ENCODE assay signal across 8 cellular contexts in the genomic region with DNA sequence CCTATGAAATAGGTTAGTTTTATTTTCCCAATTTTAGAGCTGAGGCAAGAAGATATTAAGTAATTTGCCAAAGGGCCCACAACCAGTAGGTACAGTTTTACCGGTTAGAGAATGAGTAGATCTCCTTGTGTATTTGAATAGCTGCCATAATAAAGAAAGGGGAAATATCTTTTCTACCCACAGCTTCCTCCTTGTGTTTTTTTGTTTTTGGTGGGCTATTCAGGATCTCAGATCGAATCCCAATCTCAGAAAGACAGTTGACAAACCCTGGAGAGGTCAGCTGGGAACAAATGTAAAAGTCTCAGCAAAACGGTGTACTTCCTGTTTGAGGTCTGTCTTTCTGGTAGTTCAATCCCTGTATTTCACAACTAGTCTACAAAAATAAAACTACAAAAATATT. TPM values are rescaled to one million over a fixed set of nuclear protein-coding genes. Genes with fewer than 3 reads are reported as not detected.
DNase-seq lines count a peak whose midpoint lies in the region; ATAC-seq lines count a peak whose summit lies in the region.

No MANE protein-coding gene starts in this region.

- peaks cover 29% of the 10 kb centered on the region for H3K4me1 Mint-ChIP-seq in activated CD4-positive, alpha-beta T cell treated with anti-CD3 and anti-CD28 coated beads for 36 hours
- H3K4me1 Mint-ChIP-seq in IgD-negative memory B cell: peaks cover 15 to 24% (median 21%) of the 10 kb centered on the region in 3 donors
- peaks cover 15% of the 10 kb centered on the region for H3K4me1 Mint-ChIP-seq in stimulated activated effector memory CD8-positive, alpha-beta T cell treated with anti-CD3 and anti-CD28 coated beads, Interleukin-12 subunit alpha, Interleukin-12 subunit beta, amount 100 ng/mL, for 72 hours

- peak overlapping the region; percentile 72 for H3K27ac Mint-ChIP-seq in activated CD4-positive, alpha-beta T cell treated with anti-CD3 and anti-CD28 coated beads for 36 hours
- peak overlapping the region; percentile 67 to 86 (median 78) for H3K27ac Mint-ChIP-seq in IgD-negative memory B cell
- peak overlapping the region; percentile 91 for H3K27ac Mint-ChIP-seq in stimulated activated effector memory CD8-positive, alpha-beta T cell treated with anti-CD3 and anti-CD28 coated beads, Interleukin-12 subunit alpha, Interleukin-12 subunit beta, amount 100 ng/mL, for 72 hours

- POLR2A ChIA-PET in activated CD4-positive, alpha-beta T cell treated with anti-CD3 and anti-CD28 coated beads for 36 hours (lab: Charles Lee): no interaction called here

- intact Hi-C loops in activated CD4-positive, alpha-beta T cell treated with anti-CD3 and anti-CD28 coated beads for 36 hours (cut with DNase I, micrococcal nuclease): no loop called here

- no peak for ATAC-seq in activated CD4-positive, alpha-beta T cell treated with anti-CD3 and anti-CD28 coated beads for 36 hours
- no peak for ATAC-seq in stimulated activated effector memory CD8-positive, alpha-beta T cell treated with anti-CD3 and anti-CD28 coated beads, Interleukin-12 subunit alpha, Interleukin-12 subunit beta, amount 100 ng/mL, for 72 hours
- no peak for ATAC-seq in HG03439 (IDR thresholded peaks at IDR 0.05; ENCODE audit: unreplicated experiment)

- no peaks in the 10 kb centered on the region for H3K27me3 Mint-ChIP-seq in activated CD4-positive, alpha-beta T cell treated with anti-CD3 and anti-CD28 coated beads for 36 hours
- H3K27me3 Mint-ChIP-seq in IgD-negative memory B cell: no peaks in the 10 kb centered on the region

- no peaks in the 10 kb centered on the region for H3K9me3 Mint-ChIP-seq in activated CD4-positive, alpha-beta T cell treated with anti-CD3 and anti-CD28 coated beads for 36 hours (ENCODE audit: low read depth)
- H3K9me3 Mint-ChIP-seq in IgD-negative memory B cell: no peaks in the 10 kb centered on the region
- no peaks in the 10 kb centered on the region for H3K9me3 Mint-ChIP-seq in stimulated activated effector memory CD8-positive, alpha-beta T cell treated with anti-CD3 and anti-CD28 coated beads, Interleukin-12 subunit alpha, Interleukin-12 subunit beta, amount 100 ng/mL, for 72 hours

- no peak overlapping the region for H3K4me3 Mint-ChIP-seq in activated CD4-positive, alpha-beta T cell treated with anti-CD3 and anti-CD28 coated beads for 36 hours
- peak overlapping the region; percentile 9 to 82 (median 28) for H3K4me3 Mint-ChIP-seq in IgD-negative memory B cell
- H3K4me3 Mint-ChIP-seq in stimulated activated effector memory CD8-positive, alpha-beta T cell treated with anti-CD3 and anti-CD28 coated beads, Interleukin-12 subunit alpha, Interleukin-12 subunit beta, amount 100 ng/mL, for 72 hours: peak overlapping the region; percentile 29

- H3K36me3 Mint-ChIP-seq in activated CD4-positive, alpha-beta T cell treated with anti-CD3 and anti-CD28 coated beads for 36 hours (ENCODE audit: low read depth): no peaks in the 10 kb centered on the region
- H3K36me3 Mint-ChIP-seq in IgD-negative memory B cell: peaks cover 2% of the 10 kb centered on the region
- H3K36me3 Mint-ChIP-seq in stimulated activated effector memory CD8-positive, alpha-beta T cell treated with anti-CD3 and anti-CD28 coated beads, Interleukin-12 subunit alpha, Interleukin-12 subunit beta, amount 100 ng/mL, for 72 hours: no peaks in the 10 kb centered on the region

- DNase-seq in activated CD4-positive, alpha-beta T cell treated with anti-CD3 and anti-CD28 coated beads for 36 hours: no peak
- no peak for DNase-seq in activated CD4-positive, alpha-beta T cell treated with anti-CD3 and anti-CD28 coated beads, Interleukin-2, amount 50 U/mL, for 1 hour
- DNase-seq in dermis blood vessel endothelial cell: peak; percentile 37
- no peak for DNase-seq in stimulated activated effector memory CD8-positive, alpha-beta T cell treated with anti-CD3 and anti-CD28 coated beads, Interleukin-12 subunit alpha, Interleukin-12 subunit beta, amount 100 ng/mL, for 72 hours (ENCODE audit: low spot score in 2 of 2)
- no peak for DNase-seq in NCI-H2029 treated with DMSO at 0.1 percent for 48 hours (lab: John Stamatoyannopoulos, UW)
- DNase-seq in kidney glomerular epithelial cell (lab: John Stamatoyannopoulos, UW): no peak

- CTCF ChIA-PET in activated CD4-positive, alpha-beta T cell treated with anti-CD3 and anti-CD28 coated beads for 36 hours (lab: Charles Lee): no interaction called here

RNA-seq across cellular contexts. Expression of a gene that starts 11.8 kb away (rescaled TPM):
- total RNA-seq in activated CD4-positive, alpha-beta T cell treated with anti-CD3 and anti-CD28 coated beads for 36 hours: 10 to 100 TPM; 14.8 to 18.2 TPM
- polyA plus RNA-seq in IgD-negative memory B cell: 1.9 TPM
- total RNA-seq in dermis blood vessel endothelial cell: 13.4 and 16.5 TPM in 2 replicates

RNA-seq across cellular contexts. Expression of a gene that starts 12.1 kb away (rescaled TPM):
- 10 to 100 TPM; 34.0 to 44.2 TPM for total RNA-seq in activated CD4-positive, alpha-beta T cell treated with anti-CD3 and anti-CD28 coated beads for 36 hours
- polyA plus RNA-seq in IgD-negative memory B cell: 16.8 TPM
- total RNA-seq in dermis blood vessel endothelial cell: 18.7 and 25.3 TPM in 2 replicates

RNA-seq across cellular contexts. Expression of a gene that starts 42.2 kb away (rescaled TPM):
- 10 to 100 TPM; 27.5 to 44.2 TPM for total RNA-seq in activated CD4-positive, alpha-beta T cell treated with anti-CD3 and anti-CD28 coated beads for 36 hours
- 135 TPM for polyA plus RNA-seq in IgD-negative memory B cell
- total RNA-seq in dermis blood vessel endothelial cell: 52.1 and 67.9 TPM in 2 replicates

RNA-seq across cellular contexts. Expression of a gene that starts 42.3 kb away (rescaled TPM):
- total RNA-seq in activated CD4-positive, alpha-beta T cell treated with anti-CD3 and anti-CD28 coated beads for 36 hours: 10 to 100 TPM; 51.5 to 53.1 TPM
- 23.4 TPM for polyA plus RNA-seq in IgD-negative memory B cell
- 25.0 and 33.6 TPM in 2 replicates for total RNA-seq in dermis blood vessel endothelial cell
